In genomic region chr22:20885557-20886323, GRCh38 we compare ENCODE assay signal across 1 cellular context.
TF ChIP-seq lines count a peak whose summit lies in the region.

No MANE protein-coding gene starts in this region.

TF ChIP-seq in HepG2, 621 proteins besides CTCF, POLR2A, EP300 and RAD21 (continued from another document and continues in another):
- TF ChIP-seq ZNF407 (CRISPR knock-in tag; IDR thresholded peaks at IDR 0.05; ENCODE audit: not compliant biosample characterization): peak; percentile 40
- 0 out of 2 replicates have a peak, but pooled peaks have one; percentile 37 for TF ChIP-seq NR2C2 (CRISPR knock-in tag; IDR thresholded peaks at IDR 0.05; ENCODE audit: borderline replicate concordance)
- no peak for TF ChIP-seq HNF1A (IDR thresholded peaks at IDR 0.05; ENCODE audit: low read depth)
- peak; percentile 70; the same call in 1 of the 2 replicates for TF ChIP-seq HNF1A (CRISPR knock-in tag; IDR thresholded peaks at IDR 0.05; ENCODE audit: borderline replicate concordance)
- no peak for TF ChIP-seq ZNF530 (CRISPR knock-in tag; IDR thresholded peaks at IDR 0.05; ENCODE audit: low read depth)
- no peak for TF ChIP-seq ZNF557 (CRISPR knock-in tag; IDR thresholded peaks at IDR 0.05)
- TF ChIP-seq GPN1 (CRISPR knock-in tag; IDR thresholded peaks at IDR 0.05; ENCODE audit: borderline replicate concordance): no peak
- TF ChIP-seq HDAC2 (CRISPR knock-in tag; IDR thresholded peaks at IDR 0.05): peak; percentile 89
- TF ChIP-seq AHR (CRISPR knock-in tag; IDR thresholded peaks at IDR 0.05): peak; percentile 75; the same call in 1 of the 2 replicates
- TF ChIP-seq PITX1 (CRISPR knock-in tag; IDR thresholded peaks at IDR 0.05): 0 out of 2 replicates have a peak, but pooled peaks have one; percentile 47
- peak; percentile 80; the same call in 1 of the 2 replicates for TF ChIP-seq ZMYM3 (CRISPR knock-in tag; IDR thresholded peaks at IDR 0.05)
- TF ChIP-seq ZNF460 (CRISPR knock-in tag; IDR thresholded peaks at IDR 0.05; ENCODE audit: borderline replicate concordance): no peak
- TF ChIP-seq BRF2 (CRISPR knock-in tag; IDR thresholded peaks at IDR 0.05): no peak; the same call in 1 of the 2 replicates
- TF ChIP-seq ZMAT5 (CRISPR knock-in tag; IDR thresholded peaks at IDR 0.05; ENCODE audit: borderline replicate concordance, low read depth): no peak
- peak; percentile 74; the same call in 1 of the 2 replicates for TF ChIP-seq ZNF124 (CRISPR knock-in tag; IDR thresholded peaks at IDR 0.05)
- no peak for TF ChIP-seq ZNF569 (CRISPR knock-in tag; IDR thresholded peaks at IDR 0.05; ENCODE audit: borderline replicate concordance)
- TF ChIP-seq ZNF468 (CRISPR knock-in tag; IDR thresholded peaks at IDR 0.05): no peak
- 0 out of 2 replicates have a peak, but pooled peaks have one; percentile 62 for TF ChIP-seq KLF11 (CRISPR knock-in tag; IDR thresholded peaks at IDR 0.05)
- peak; percentile 32 for TF ChIP-seq PPARG (CRISPR knock-in tag; conservative IDR thresholded peaks at IDR 0.05)
- TF ChIP-seq ZNF367 (CRISPR knock-in tag; IDR thresholded peaks at IDR 0.05; ENCODE audit: borderline replicate concordance): no peak
- no peak for TF ChIP-seq ZNF577 (CRISPR knock-in tag; IDR thresholded peaks at IDR 0.05; ENCODE audit: borderline replicate concordance, low read depth)
- no peak for TF ChIP-seq RERE (CRISPR knock-in tag; IDR thresholded peaks at IDR 0.05; ENCODE audit: low read depth)
- TF ChIP-seq HNRNPH1 (optimal IDR thresholded peaks at IDR 0.05; ENCODE audit: low read depth, low read length): no peak
- no peak for TF ChIP-seq SP1 (IDR thresholded peaks at IDR 0.05)
- TF ChIP-seq SP1 (CRISPR knock-in tag; IDR thresholded peaks at IDR 0.05): peak; percentile 67
- no peak for TF ChIP-seq POLR2AphosphoS2 (IDR thresholded peaks at IDR 0.05; ENCODE audit: low read depth, low read length)
- TF ChIP-seq WIZ (CRISPR knock-in tag; IDR thresholded peaks at IDR 0.05): no peak
- TF ChIP-seq HOXA5 (CRISPR knock-in tag; IDR thresholded peaks at IDR 0.05): 0 out of 2 replicates have a peak, but pooled peaks have one; percentile 34
- TF ChIP-seq PBX2 (CRISPR knock-in tag; IDR thresholded peaks at IDR 0.05): no peak
- no peak for TF ChIP-seq ISX (CRISPR knock-in tag; conservative IDR thresholded peaks at IDR 0.05)
- TF ChIP-seq KDM5B (CRISPR knock-in tag; IDR thresholded peaks at IDR 0.05; ENCODE audit: borderline replicate concordance): peak; percentile 62; the same call in 1 of the 2 replicates
- no peak for TF ChIP-seq PAF1 (CRISPR knock-in tag; IDR thresholded peaks at IDR 0.05)
- peak; percentile 65; the same call in 1 of the 2 replicates for TF ChIP-seq ZMAT3 (CRISPR knock-in tag; conservative IDR thresholded peaks at IDR 0.05)
- no peak for TF ChIP-seq ZNF44 (CRISPR knock-in tag; IDR thresholded peaks at IDR 0.05)
- TF ChIP-seq KDM3A (CRISPR knock-in tag; IDR thresholded peaks at IDR 0.05; ENCODE audit: low read depth): peak; percentile 86
- TF ChIP-seq ZNF430 (CRISPR knock-in tag; IDR thresholded peaks at IDR 0.05): 0 out of 2 replicates have a peak, but pooled peaks have one; percentile 46
- TF ChIP-seq DMAP1 (CRISPR knock-in tag; IDR thresholded peaks at IDR 0.05): peak; percentile 50; the same call in 1 of the 2 replicates
- no peak for TF ChIP-seq ZFP41 (CRISPR knock-in tag; IDR thresholded peaks at IDR 0.05; ENCODE audit: borderline replicate concordance)
